8 cellular contexts compared by ENCODE assay signal in genomic region chr13:41061914-41062837, GRCh38. TPM values are rescaled to one million over a fixed set of nuclear protein-coding genes. Genes with fewer than 3 reads are reported as not detected.
DNase-seq lines count a peak whose midpoint lies in the region; ATAC-seq and TF ChIP-seq lines count a peak whose summit lies in the region.

No MANE protein-coding gene starts in this region.

- CTCF ChIA-PET in activated CD4-positive, alpha-beta memory T cell treated with anti-CD3 and anti-CD28 coated beads for 36 hours (lab: Charles Lee): interaction anchor here (0.9 to 1.0 kb wide), 2 partner anchors 42 to 160 kb away, joined by 3 read pairs; no protein-coding TSS in a partner anchor

- intact Hi-C loops in activated CD4-positive, alpha-beta memory T cell treated with anti-CD3 and anti-CD28 coated beads for 36 hours (cut with micrococcal nuclease): loop anchor here (1.0 to 5.0 kb wide), 9 partner anchors 43 to 395 kb away; partner anchors contain the start of genes ELF1, KBTBD6, KBTBD7 and MTRF1

- peak overlapping the region; percentile 97 for H3K4me3 Mint-ChIP-seq in activated CD4-positive, alpha-beta memory T cell treated with anti-CD3 and anti-CD28 coated beads for 36 hours

- peak overlapping the region; percentile 94 for H3K9ac ChIP-seq in HUES6 (ENCODE audit: low read length)

- H3K27ac Mint-ChIP-seq in activated CD4-positive, alpha-beta memory T cell treated with anti-CD3 and anti-CD28 coated beads for 36 hours: peak overlapping the region; percentile 99

- DNase-seq in GM10266 (ENCODE audit: extremely low spot score) (peak; percentile 65), fibroblast of villous mesenchyme (ENCODE audit: low read depth) (peak; percentile 89), omental fat pad (ENCODE audit: low spot score) (no peak), germinal center (ENCODE audit: low spot score) (no peak)
- DNase-seq in activated CD4-positive, alpha-beta memory T cell treated with anti-CD3 and anti-CD28 coated beads for 36 hours: no peak
- no peak for DNase-seq in effector CD4-positive, alpha-beta T cell

- no peaks in the 10 kb centered on the region for H3K27me3 ChIP-seq in HUES6 (ENCODE audit: control insufficient read depth, insufficient read depth, low read length)

- H3K4me1 Mint-ChIP-seq in activated CD4-positive, alpha-beta memory T cell treated with anti-CD3 and anti-CD28 coated beads for 36 hours (ENCODE audit: low read depth): peaks cover 41% of the 10 kb centered on the region

- no peaks in the 10 kb centered on the region for H3K9me3 Mint-ChIP-seq in activated CD4-positive, alpha-beta memory T cell treated with anti-CD3 and anti-CD28 coated beads for 36 hours

- H3K36me3 ChIP-seq in HUES6 (ENCODE audit: control insufficient read depth, insufficient read depth, low read length): peaks cover 22% of the 10 kb centered on the region

- peaks cover 26% of the 10 kb centered on the region for H3K36me3 Mint-ChIP-seq in activated CD4-positive, alpha-beta memory T cell treated with anti-CD3 and anti-CD28 coated beads for 36 hours

- POLR2A ChIA-PET in activated CD4-positive, alpha-beta memory T cell treated with anti-CD3 and anti-CD28 coated beads for 36 hours (lab: Charles Lee): interaction anchor here (1.2 to 3.1 kb wide), 3 partner anchors 48 to 70 kb away, joined by 3 to 13 read pairs (median 4); partner anchors contain the start of gene KBTBD6

- no peaks in the 10 kb centered on the region for H3K9me3 ChIP-seq in HUES6 (ENCODE audit: control insufficient read depth, insufficient read depth, low read depth, low read length)

- peak overlapping the region; percentile 76 for H3K27ac ChIP-seq in HUES6 (ENCODE audit: low read depth, low read length)

- no peak for TF ChIP-seq CTCF in GM10266 (IDR thresholded peaks at IDR 0.05; ENCODE audit: control insufficient read depth, insufficient read depth, low read depth, missing control alignments)
- no peak for TF ChIP-seq CTCF in fibroblast of villous mesenchyme (IDR thresholded peaks at IDR 0.05; ENCODE audit: insufficient read depth, low read depth, low read length)
- TF ChIP-seq CTCF in omental fat pad (IDR thresholded peaks at IDR 0.05): no peak

- no peaks in the 10 kb centered on the region for H3K27me3 Mint-ChIP-seq in activated CD4-positive, alpha-beta memory T cell treated with anti-CD3 and anti-CD28 coated beads for 36 hours

- peak; percentile 31 for ATAC-seq in GM21529 (IDR thresholded peaks at IDR 0.05; ENCODE audit: unreplicated experiment)
- ATAC-seq in omental fat pad (ENCODE audit: low FRiP score): peak; percentile 29

- H3K4me3 ChIP-seq in HUES6 (ENCODE audit: low read depth, low read length) (peak overlapping the region; percentile 98), fibroblast of villous mesenchyme (ENCODE audit: low read depth, low read length) (peak overlapping the region; percentile 90)

- peaks cover 12% of the 10 kb centered on the region for H3K4me1 ChIP-seq in HUES6 (ENCODE audit: control insufficient read depth, insufficient read depth, low read length)

RNA-seq across cellular contexts. Expression of gene WBP4, which starts 0.9 kb away (rescaled TPM):
- 10 to 100 TPM; 12.6 to 13.5 TPM for total RNA-seq in activated CD4-positive, alpha-beta memory T cell treated with anti-CD3 and anti-CD28 coated beads for 36 hours
- total RNA-seq in fibroblast of villous mesenchyme (5.2 and 6.9 TPM in 2 replicates), omental fat pad (10 to 100 TPM; 11.4 to 14.5 (median 11.8) TPM)

RNA-seq across cellular contexts. Expression of gene ELF1, which starts 43.1 kb away (rescaled TPM):
- 10 to 100 TPM; 70.8 to 71.2 TPM for total RNA-seq in activated CD4-positive, alpha-beta memory T cell treated with anti-CD3 and anti-CD28 coated beads for 36 hours
- 38.3 and 43.6 TPM in 2 replicates for total RNA-seq in fibroblast of villous mesenchyme
- 100 to 1,000 TPM in 1 of 4 donors, 10 to 100 TPM in 3; 87.4 to 107 (median 89.9) TPM for total RNA-seq in omental fat pad

Comparison
In these comparisons a context has a peak if more than half of its experiments do, and no peak if none do; other contexts are left out.
1. DNase-seq: peak in GM10266 (single experiment) and fibroblast of villous mesenchyme (single experiment); none in activated CD4-positive, alpha-beta memory T cell treated with anti-CD3 and anti-CD28 coated beads for 36 hours (single experiment), omental fat pad (single experiment), effector CD4-positive, alpha-beta T cell (single experiment) and germinal center (single experiment).